Comparison of ENCODE assay signal across 31 cellular contexts in the genomic region with DNA sequence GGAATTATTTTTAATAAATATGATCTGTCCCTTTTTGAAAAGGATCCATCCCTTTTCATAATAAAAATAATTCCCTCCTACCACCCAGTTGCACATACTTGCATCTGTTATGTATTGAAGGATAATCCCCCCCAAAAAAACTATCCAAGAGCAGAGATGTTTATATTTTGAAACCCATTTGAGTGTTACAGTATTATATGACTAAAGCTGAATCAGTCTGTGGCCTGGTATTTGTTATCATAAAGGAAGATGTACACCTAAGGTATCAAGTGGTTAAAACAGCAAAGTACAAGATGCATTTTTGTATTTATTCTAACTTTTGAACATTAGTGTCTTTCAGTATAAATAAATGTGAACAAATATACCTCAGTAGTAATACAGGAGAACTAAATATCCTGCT. TPM values are rescaled to one million over a fixed set of nuclear protein-coding genes. Genes with fewer than 3 reads are reported as not detected.
"Had no signal": no experiment of that assay in that cellular context is flagged by ENCODE, and none has a peak within 500 bp of the region (broad histone marks: within the 10 kb centered on the region; RNA-seq: fewer than 3 reads in every experiment).

No MANE protein-coding gene starts in this region.

- H3K36me3 ChIP-seq: brain microvascular endothelial cell had no signal

- H3K27me3 Mint-ChIP-seq: activated CD4-positive, alpha-beta T cell treated with anti-CD3 and anti-CD28 coated beads, Interleukin-2, amount 10 ng/mL, durations not matched to agents 24 days and 14 days; activated CD8-positive, alpha-beta T cell treated with anti-CD3 and anti-CD28 coated beads for 36 hours; activated naive CD8-positive, alpha-beta T cell treated with anti-CD3 and anti-CD28 coated beads for 36 hours; activated T-helper 17 cell treated with anti-CD3 and anti-CD28 coated beads, Interleukin-2, amount 50 U/mL, for 72 hours had no signal

- H3K4me2 ChIP-seq: PC-9 had no signal

- H3K9me3 ChIP-seq: SJCRH30 had no signal

- H3K9me3 Mint-ChIP-seq: activated CD4-positive, alpha-beta T cell treated with anti-CD3 and anti-CD28 coated beads, Interleukin-2, amount 10 ng/mL, durations not matched to agents 24 days and 14 days; activated CD8-positive, alpha-beta T cell treated with anti-CD3 and anti-CD28 coated beads for 36 hours; activated naive CD8-positive, alpha-beta T cell treated with anti-CD3 and anti-CD28 coated beads for 36 hours; activated T-cell treated with anti-CD3 and anti-CD28 coated beads, Interleukin-2, amount 50 U/mL, for 72 hours; activated T-helper 17 cell treated with anti-CD3 and anti-CD28 coated beads, Interleukin-2, amount 50 U/mL, for 72 hours had no signal

- H3K27me3 ChIP-seq: brain microvascular endothelial cell, SJCRH30 had no signal

- H3K27ac Mint-ChIP-seq: activated CD4-positive, alpha-beta T cell treated with anti-CD3 and anti-CD28 coated beads, Interleukin-2, amount 10 ng/mL, durations not matched to agents 24 days and 14 days; activated CD8-positive, alpha-beta T cell treated with anti-CD3 and anti-CD28 coated beads for 36 hours; activated naive CD8-positive, alpha-beta T cell treated with anti-CD3 and anti-CD28 coated beads for 36 hours; activated T-cell treated with anti-CD3 and anti-CD28 coated beads, Interleukin-2, amount 50 U/mL, for 72 hours; activated T-helper 17 cell treated with anti-CD3 and anti-CD28 coated beads, Interleukin-2, amount 50 U/mL, for 72 hours had no signal

- H2AFZ ChIP-seq: PC-9 had no signal

- DNase-seq: activated CD4-positive, alpha-beta T cell treated with anti-CD3 and anti-CD28 coated beads, Interleukin-2, amount 10 ng/mL, durations not matched to agents 24 days and 14 days; activated CD4-positive, alpha-beta T cell treated with anti-CD3 and anti-CD28 coated beads, Interleukin-2, amount 50 U/mL, for 4 hours; activated CD8-positive, alpha-beta T cell treated with anti-CD3 and anti-CD28 coated beads for 36 hours; activated effector memory CD4-positive, alpha-beta T cell treated with anti-CD3 and anti-CD28 coated beads, Interleukin-2, amount 50 U/mL, for 16 hours; activated naive CD4-positive, alpha-beta T cell; activated naive CD4-positive, alpha-beta T cell treated with anti-CD3 and anti-CD28 coated beads, Interleukin-2, amount 50 U/mL, for 16 hours; activated naive CD8-positive, alpha-beta T cell treated with anti-CD3 and anti-CD28 coated beads for 36 hours; activated T-cell treated with anti-CD3 and anti-CD28 coated beads, Interleukin-2, amount 50 U/mL, for 1 hour; activated T-cell treated with anti-CD3 and anti-CD28 coated beads, Interleukin-2, amount 50 U/mL, for 72 hours; amniotic stem cell; aorta; brain microvascular endothelial cell; central memory CD4-positive, alpha-beta T cell; Kasumi-1; KG1; NCI-H1105; NCI-H1417 treated with DMSO at 0.1 percent for 48 hours; NCI-H1694; NCI-H2029; NCI-H345; NCI-H524 treated with DMSO at 0.1 percent for 48 hours; NCI-H748 treated with DMSO at 0.1 percent for 48 hours; NK-92 treated with Interleukin-12 subunit alpha and Interleukin-12 subunit beta, amount 100 ng/mL, for 24 hours; PC-9; SHP77; SJCRH30; T1000 had no signal

- H3K4me3 Mint-ChIP-seq: activated CD4-positive, alpha-beta T cell treated with anti-CD3 and anti-CD28 coated beads, Interleukin-2, amount 10 ng/mL, durations not matched to agents 24 days and 14 days; activated CD8-positive, alpha-beta T cell treated with anti-CD3 and anti-CD28 coated beads for 36 hours; activated naive CD8-positive, alpha-beta T cell treated with anti-CD3 and anti-CD28 coated beads for 36 hours; activated T-cell treated with anti-CD3 and anti-CD28 coated beads, Interleukin-2, amount 50 U/mL, for 72 hours; activated T-helper 17 cell treated with anti-CD3 and anti-CD28 coated beads, Interleukin-2, amount 50 U/mL, for 72 hours had no signal

- H3K4me3 ChIP-seq: PC-9, SJCRH30, SK-N-MC had no signal

- ATAC-seq: activated CD8-positive, alpha-beta T cell treated with anti-CD3 and anti-CD28 coated beads for 36 hours; activated T-cell treated with anti-CD3 and anti-CD28 coated beads, Interleukin-2, amount 50 U/mL, for 72 hours; activated T-helper 17 cell treated with anti-CD3 and anti-CD28 coated beads, Interleukin-2, amount 50 U/mL, for 72 hours had no signal

- H3K27ac ChIP-seq: brain microvascular endothelial cell, PC-9, SJCRH30, SK-N-MC had no signal

- H3K4me1 Mint-ChIP-seq: activated CD4-positive, alpha-beta T cell treated with anti-CD3 and anti-CD28 coated beads, Interleukin-2, amount 10 ng/mL, durations not matched to agents 24 days and 14 days; activated naive CD8-positive, alpha-beta T cell treated with anti-CD3 and anti-CD28 coated beads for 36 hours; activated T-helper 17 cell treated with anti-CD3 and anti-CD28 coated beads, Interleukin-2, amount 50 U/mL, for 72 hours had no signal

RNA-seq across cellular contexts. Expression of a gene that starts 12.7 kb away (rescaled TPM):
- total RNA-seq: activated CD4-positive, alpha-beta T cell treated with anti-CD3 and anti-CD28 coated beads, Interleukin-2, amount 10 ng/mL, durations not matched to agents 24 days and 14 days; activated CD8-positive, alpha-beta memory T cell treated with anti-CD3 and anti-CD28 coated beads for 36 hours; activated CD8-positive, alpha-beta T cell treated with anti-CD3 and anti-CD28 coated beads for 36 hours; activated T-cell treated with anti-CD3 and anti-CD28 coated beads, Interleukin-2, amount 50 U/mL, for 72 hours; activated T-helper 17 cell treated with anti-CD3 and anti-CD28 coated beads, Interleukin-2, amount 50 U/mL, for 72 hours; T-helper 2 cell treated with Interferon-gamma antibody and Interleukin-4, amounts not matched to agents 100 ng/mL and 5 ng/mL, for 36 hours had no signal
